In the genomic region with DNA sequence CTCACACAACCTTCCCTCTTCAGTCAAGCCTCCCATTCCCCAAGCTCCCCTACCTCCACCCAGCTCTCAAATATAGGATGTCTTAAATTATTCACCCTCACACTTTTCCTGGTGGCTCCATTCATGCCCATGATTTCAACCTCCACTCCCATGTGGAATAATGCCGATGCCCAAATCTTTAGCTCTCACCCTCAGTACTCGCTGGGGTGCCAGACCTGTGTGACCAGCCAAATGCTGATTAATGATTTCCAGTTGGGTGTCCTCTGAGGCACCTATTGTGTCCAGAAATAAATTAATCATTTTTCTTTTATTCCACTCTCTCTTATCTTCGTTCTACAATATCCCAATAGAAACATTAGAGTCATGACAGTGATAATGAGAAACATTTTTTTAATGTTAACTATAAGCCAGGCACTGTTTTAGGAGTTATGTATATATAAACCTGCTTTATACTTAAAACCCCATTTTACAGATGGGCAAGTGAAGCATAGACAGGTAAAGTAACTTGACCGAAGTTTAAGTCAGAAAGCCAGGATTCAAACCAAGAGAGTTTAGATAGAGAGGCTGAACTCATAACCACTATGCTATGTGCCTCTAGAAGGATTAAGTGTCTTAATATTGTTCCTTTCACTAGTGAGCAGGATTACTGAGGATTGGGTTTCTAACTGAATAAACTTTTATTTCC, we compare ENCODE assay signal across 25 cellular contexts.
"Had no signal": no experiment of that assay in that cellular context is flagged by ENCODE, and none has a peak within 500 bp of the region (broad histone marks: within the 10 kb centered on the region; RNA-seq: fewer than 3 reads in every experiment).

No MANE protein-coding gene starts in this region.

- ATAC-seq: activated CD8-positive, alpha-beta T cell treated with anti-CD3 and anti-CD28 coated beads for 36 hours; activated T-cell treated with anti-CD3 and anti-CD28 coated beads, Interleukin-2, amount 50 U/mL, for 4 hours; activated T-helper 17 cell treated with anti-CD3 and anti-CD28 coated beads, Interleukin-2, amount 50 U/mL, for 72 hours; heart right ventricle; left lung; lower lobe of right lung; natural killer cell; right cardiac atrium had no signal

- H3K4me1 Mint-ChIP-seq: activated B cell treated with CpG ODN at 0.5 μM for 24 hours; activated T-helper 17 cell treated with anti-CD3 and anti-CD28 coated beads, Interleukin-2, amount 50 U/mL, for 72 hours; endodermal cell; neural progenitor cell had no signal

- H3K9me3 Mint-ChIP-seq: activated B cell treated with CpG ODN at 0.5 μM for 24 hours; activated CD8-positive, alpha-beta T cell treated with anti-CD3 and anti-CD28 coated beads for 36 hours; activated T-cell treated with anti-CD3 and anti-CD28 coated beads, Interleukin-2, amount 50 U/mL, for 4 hours; activated T-helper 17 cell treated with anti-CD3 and anti-CD28 coated beads, Interleukin-2, amount 50 U/mL, for 72 hours; endodermal cell; natural killer cell; neural progenitor cell; T-helper 2 cell treated with Interferon-gamma antibody and Interleukin-4, amounts not matched to agents 5 μg/mL and 100 μg/mL, for 36 hours had no signal

- H3K4me3 Mint-ChIP-seq: activated B cell treated with CpG ODN at 0.5 μM for 24 hours; activated CD8-positive, alpha-beta T cell treated with anti-CD3 and anti-CD28 coated beads for 36 hours; activated T-cell treated with anti-CD3 and anti-CD28 coated beads, Interleukin-2, amount 50 U/mL, for 4 hours; activated T-helper 17 cell treated with anti-CD3 and anti-CD28 coated beads, Interleukin-2, amount 50 U/mL, for 72 hours; endodermal cell; natural killer cell; neural progenitor cell; T-helper 2 cell treated with Interferon-gamma antibody and Interleukin-4, amounts not matched to agents 5 μg/mL and 100 μg/mL, for 36 hours had no signal

- H2AFZ ChIP-seq: neural progenitor cell had no signal

- H3K9me3 ChIP-seq: esophagus muscularis mucosa, heart right ventricle, left lung, lower lobe of right lung, spleen, transverse colon had no signal

- H3K4me3 ChIP-seq: esophagus muscularis mucosa, heart right ventricle, left lung, lower lobe of right lung, neural progenitor cell, spleen, transverse colon had no signal

- DNase-seq: activated B cell treated with CpG ODN at 0.5 μM for 24 hours; activated CD4-positive, alpha-beta T cell treated with anti-CD3 and anti-CD28 coated beads, Interleukin-2, amount 50 U/mL, for 1 hour; activated CD8-positive, alpha-beta T cell treated with anti-CD3 and anti-CD28 coated beads for 36 hours; activated gamma-delta T cell treated with Interleukin-2 at 50 U/mL for 16 hours; activated naive CD4-positive, alpha-beta T cell treated with anti-CD3 and anti-CD28 coated beads, Interleukin-2, amount 50 U/mL, for 16 hours; activated T-cell treated with anti-CD3 and anti-CD28 coated beads, Interleukin-2, amount 50 U/mL, for 4 hours; amygdala; central memory CD4-positive, alpha-beta T cell; endodermal cell; foreskin melanocyte; heart right ventricle; kidney glomerular epithelial cell; left lung; lower lobe of right lung; mesendoderm; natural killer cell; occipital lobe; right cardiac atrium; spleen; stimulated activated naive CD4-positive, alpha-beta T cell treated with Interleukin-2 at 50 U/mL for 16 hours; transverse colon had no signal

- H3K36me3 ChIP-seq: esophagus muscularis mucosa, heart right ventricle, left lung, lower lobe of right lung, neural progenitor cell, spleen, transverse colon had no signal

- H3K36me3 Mint-ChIP-seq: natural killer cell, neural progenitor cell had no signal

- H3K27me3 ChIP-seq: esophagus muscularis mucosa, left lung, neural progenitor cell, transverse colon had no signal

- H3K4me2 ChIP-seq: neural progenitor cell had no signal

- H3K27ac ChIP-seq: esophagus muscularis mucosa, heart right ventricle, left lung, lower lobe of right lung, neural progenitor cell, spleen, transverse colon had no signal

- H3K9ac ChIP-seq: neural progenitor cell had no signal

- H3K27ac Mint-ChIP-seq: activated B cell treated with CpG ODN at 0.5 μM for 24 hours; activated CD8-positive, alpha-beta T cell treated with anti-CD3 and anti-CD28 coated beads for 36 hours; activated T-helper 17 cell treated with anti-CD3 and anti-CD28 coated beads, Interleukin-2, amount 50 U/mL, for 72 hours; endodermal cell; natural killer cell; neural progenitor cell; T-helper 2 cell treated with Interferon-gamma antibody and Interleukin-4, amounts not matched to agents 5 μg/mL and 100 μg/mL, for 36 hours had no signal

- H3K4me1 ChIP-seq: esophagus muscularis mucosa, heart right ventricle, left lung, lower lobe of right lung, neural progenitor cell, spleen, transverse colon had no signal
